ENCODE assay signal across 11 cellular contexts in the genomic region with DNA sequence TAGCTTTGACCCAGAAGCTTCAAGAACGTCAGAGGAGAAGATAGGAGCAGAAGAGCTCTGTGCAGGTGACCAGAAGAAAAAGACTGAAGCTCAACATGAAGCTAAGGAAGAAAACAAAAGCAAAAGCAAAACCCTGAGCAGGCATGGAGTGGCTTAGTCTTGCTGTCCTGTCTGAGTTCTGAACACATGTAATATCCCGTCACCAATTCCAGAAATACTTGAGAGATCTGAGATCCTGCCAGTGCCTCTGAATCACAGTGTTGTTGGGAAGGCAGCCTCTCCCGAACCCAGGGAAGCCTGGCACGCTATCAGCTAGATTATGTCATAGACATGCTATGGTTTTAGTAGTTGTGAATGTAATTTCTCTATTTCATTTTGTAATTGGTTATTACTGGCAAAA.
DNase-seq lines count a peak whose midpoint lies in the region; ATAC-seq and TF ChIP-seq lines count a peak whose summit lies in the region.
"Had no signal": no experiment of that assay in that cellular context is flagged by ENCODE, and none has a peak within 500 bp of the region (broad histone marks: within the 10 kb centered on the region; RNA-seq: fewer than 3 reads in every experiment).

No MANE protein-coding gene starts in this region.

- H3K9ac ChIP-seq in GM23248 = no peak overlapping the region

- no peaks in the 10 kb centered on the region for H3K9me3 ChIP-seq in GM23248 (ENCODE audit: low read depth)
- H3K9me3 ChIP-seq in body of pancreas = no peaks in the 10 kb centered on the region
- no peaks in the 10 kb centered on the region for H3K9me3 ChIP-seq in right lobe of liver
- H3K9me3 ChIP-seq: A549 had no signal

- H3K27ac ChIP-seq in GM23248 = no peak overlapping the region
- H3K27ac ChIP-seq in body of pancreas = no peak overlapping the region
- H3K27ac ChIP-seq in right lobe of liver = no peak overlapping the region
- H3K27ac ChIP-seq: A549 had no signal

- H2AFZ ChIP-seq in GM23248 = no peak overlapping the region

- no peaks in the 10 kb centered on the region for H3K36me3 Mint-ChIP-seq in glutamatergic neuron (ENCODE audit: unreplicated experiment)

- no peaks in the 10 kb centered on the region for H4K20me1 ChIP-seq in GM23248 (ENCODE audit: insufficient read depth)

- no peaks in the 10 kb centered on the region for H3K79me2 ChIP-seq in GM23248 (ENCODE audit: insufficient read depth)

- intact Hi-C loops in body of pancreas (cut with DNase I) = no loop called here
- intact Hi-C loops in right lobe of liver (cut with DNase I) = no loop called here

- TF ChIP-seq CTCF in body of pancreas (IDR thresholded peaks at IDR 0.05) (no peak), right lobe of liver (IDR thresholded peaks at IDR 0.05) (no peak), glutamatergic neuron (IDR thresholded peaks at IDR 0.05; ENCODE audit: partially characterized antibody, unreplicated experiment) (no peak)

- TF ChIP-seq POLR2A in body of pancreas (IDR thresholded peaks at IDR 0.05) (no peak), right lobe of liver (IDR thresholded peaks at IDR 0.05) (no peak)

- H3F3A ChIP-seq in GM23248 (ENCODE audit: insufficient read depth) = no peaks in the 10 kb centered on the region

- H3K4me1 ChIP-seq in GM23248 (ENCODE audit: insufficient read depth) = no peaks in the 10 kb centered on the region
- no peaks in the 10 kb centered on the region for H3K4me1 ChIP-seq in body of pancreas
- no peaks in the 10 kb centered on the region for H3K4me1 ChIP-seq in right lobe of liver
- H3K4me1 ChIP-seq: A549 had no signal

- no peak overlapping the region for H3K4me3 Mint-ChIP-seq in glutamatergic neuron (ENCODE audit: unreplicated experiment)
- H3K4me3 Mint-ChIP-seq: endodermal cell had no signal

- H3K4me2 ChIP-seq in GM23248 (ENCODE audit: unreplicated experiment) = no peak overlapping the region
- H3K4me2 ChIP-seq: A549 had no signal

- H3K27ac Mint-ChIP-seq in glutamatergic neuron (ENCODE audit: unreplicated experiment) = no peak overlapping the region
- H3K27ac Mint-ChIP-seq: endodermal cell had no signal

- H3K4me3 ChIP-seq in GM23248 = no peak overlapping the region
- H3K4me3 ChIP-seq in body of pancreas = no peak overlapping the region
- H3K4me3 ChIP-seq in right lobe of liver = no peak overlapping the region
- H3K4me3 ChIP-seq: A549 had no signal

- H3K4me1 Mint-ChIP-seq in glutamatergic neuron (ENCODE audit: low read depth, unreplicated experiment) = peaks cover 5% of the 10 kb centered on the region
- H3K4me1 Mint-ChIP-seq: endodermal cell had no signal

- in situ Hi-C loops in GM23248 (cut with MboI) = no loop called here

- H3K27me3 ChIP-seq in GM23248 (replicated peaks; ENCODE audit: insufficient read depth) (no peaks in the 10 kb centered on the region), body of pancreas (no peaks in the 10 kb centered on the region), right lobe of liver (no peaks in the 10 kb centered on the region)

- no peaks in the 10 kb centered on the region for H3K36me3 ChIP-seq in GM23248 (ENCODE audit: low read depth)
- no peaks in the 10 kb centered on the region for H3K36me3 ChIP-seq in body of pancreas (replicated peaks in 1 of 2; ENCODE audit: insufficient read depth in 1 of 2, low read depth in 2 of 2)
- H3K36me3 ChIP-seq in right lobe of liver = no peaks in the 10 kb centered on the region

- peak; percentile 65 for DNase-seq in A172 (ENCODE audit: low spot score)
- peak; percentile 70 for DNase-seq in GM23248
- peak in 2 of 4 donors; percentile 14 to 33 for DNase-seq in body of pancreas
- DNase-seq in right lobe of liver = no peak
- DNase-seq in 8988T = no peak
- DNase-seq in glutamatergic neuron = no peak
- DNase-seq in SK-N-DZ (ENCODE audit: low spot score) = no peak
- DNase-seq in activated T-cell treated with anti-CD3 and anti-CD28 coated beads, Interleukin-2, amount 50 U/mL, for 1 hour = no peak
- DNase-seq: endodermal cell, mesendoderm had no signal

- no peaks in the 10 kb centered on the region for H3K9me2 ChIP-seq in GM23248 (ENCODE audit: insufficient read depth)

- WGBS in GM23248 (ENCODE audit: low coverage in 1 of 2, low lambda C conversion rate in 2 of 2, missing lambda C conversion rate in 2 of 2), 2 experiments = 2 to 3% methylated on average over 4 of the region's 4 CpGs
- WGBS in body of pancreas, 2 donors = 28 to 39% methylated on average over 4 of the region's 4 CpGs
- 28% methylated on average over 4 of the region's 4 CpGs for WGBS in right lobe of liver (ENCODE audit: insufficient coverage, low coverage, low lambda C conversion rate, missing lambda C conversion rate)

- ATAC-seq in body of pancreas = peak; percentile 42
- peak; percentile 41 to 61 (median 55) for ATAC-seq in right lobe of liver

- peaks cover 2% of the 10 kb centered on the region for H3K9me3 Mint-ChIP-seq in glutamatergic neuron (ENCODE audit: unreplicated experiment)
- H3K9me3 Mint-ChIP-seq: endodermal cell had no signal

- no peaks in the 10 kb centered on the region for H3K27me3 Mint-ChIP-seq in glutamatergic neuron (ENCODE audit: unreplicated experiment)

Comparison
In these comparisons a context has a peak if more than half of its experiments do, and no peak if none do; other contexts are left out.
1. DNase-seq: peak in A172 (single experiment) and GM23248 (single experiment); none in right lobe of liver (0 of 3), 8988T (single experiment), glutamatergic neuron (single experiment), SK-N-DZ (single experiment) and activated T-cell treated with anti-CD3 and anti-CD28 coated beads, Interleukin-2, amount 50 U/mL, for 1 hour (single experiment).